Comparison of ENCODE assay signal across 8 cellular contexts in genomic region chr4:185210102-185210981, GRCh38. TPM values are rescaled to one million over a fixed set of nuclear protein-coding genes. Genes with fewer than 3 reads are reported as not detected.
A peak's percentile ranks its signal among the peaks of the same experiment; 100 is the strongest.
DNase-seq lines count a peak whose midpoint lies in the region; ATAC-seq, FAIRE-seq and TF ChIP-seq lines count a peak whose summit lies in the region.

No MANE protein-coding gene starts in this region.

- H3F3A ChIP-seq in PC-3 (ENCODE audit: low read length, unreplicated experiment), result no peaks in the 10 kb centered on the region

- FAIRE-seq in frontal cortex (lab: Jason Lieb, UNC), result no peak

- H3K27ac ChIP-seq in PC-3 (ENCODE audit: low read length) (no peak overlapping the region), upper lobe of left lung (peak overlapping the region; percentile 79 to 94 (median 87))

- H3K4me1 ChIP-seq in PC-3 (ENCODE audit: insufficient read depth, low read length) (peaks cover 13% of the 10 kb centered on the region), neuron (ENCODE audit: insufficient read depth, low read length) (peaks cover 19% of the 10 kb centered on the region), upper lobe of left lung (peaks cover 7 to 14% (median 10%) of the 10 kb centered on the region in 4 donors)

- no peaks in the 10 kb centered on the region for H4K20me1 ChIP-seq in PC-3 (ENCODE audit: low read length)

- no peak for TF ChIP-seq CTCF in PC-3 (conservative IDR thresholded peaks at IDR 0.05; ENCODE audit: low read depth, low read length)
- no peak for TF ChIP-seq CTCF in upper lobe of left lung (IDR thresholded peaks at IDR 0.05)

- 2 to 7% methylated on average over 11 to 49 of the region's 84 CpGs for WGBS in upper lobe of left lung, 2 donors

- H3K4me3 ChIP-seq in PC-3 (ENCODE audit: low read length) (peak overlapping the region; percentile 95), neuron (ENCODE audit: low read length) (peak overlapping the region; percentile 59), upper lobe of left lung (peak overlapping the region; percentile 34 to 89 (median 80))

- DNase-seq in NCI-H2171 treated with DMSO at 0.1 percent for 48 hours (lab: John Stamatoyannopoulos, UW), result peak; percentile 2
- DNase-seq in NCI-H2171 (lab: John Stamatoyannopoulos, UW), result no peak
- peak; percentile 31 for DNase-seq in PC-3
- peak; percentile 52 for DNase-seq in activated naive CD4-positive, alpha-beta T cell treated with Interleukin-2 at 50 U/mL for 16 hours
- peak; percentile 33 to 49 for DNase-seq in frontal cortex (ENCODE audit: low spot score in 2 of 2)
- peak; percentile 22 to 92 for DNase-seq in upper lobe of left lung

- POLR2A ChIA-PET in PC-3 (lab: Charles Lee; ENCODE audit: unreplicated experiment), result interaction anchor here (0.6 kb wide), 1 partner anchor 13 kb away, joined by 9 read pairs; no protein-coding TSS in a partner anchor

- H3K9ac ChIP-seq in PC-3 (ENCODE audit: low read length), result peak overlapping the region; percentile 46; the same call in 1 of the 2 replicates

- ATAC-seq in HG02763 (IDR thresholded peaks at IDR 0.05; ENCODE audit: unreplicated experiment) (peak; percentile 6), PC-3 (peak; percentile 32), upper lobe of left lung (ENCODE audit: low FRiP score in 2 of 2) (peak; percentile 47 to 66)

- TF ChIP-seq EP300 in upper lobe of left lung (IDR thresholded peaks at IDR 0.05), result no peak

- no peaks in the 10 kb centered on the region for H3K36me3 ChIP-seq in PC-3 (ENCODE audit: low read depth, low read length)
- H3K36me3 ChIP-seq in neuron (ENCODE audit: insufficient read depth, low read length), result no peaks in the 10 kb centered on the region
- no peaks in the 10 kb centered on the region for H3K36me3 ChIP-seq in upper lobe of left lung

- H3K4me2 ChIP-seq in PC-3 (ENCODE audit: low read length), result peak overlapping the region; percentile 77

- H3K79me2 ChIP-seq in PC-3 (ENCODE audit: low read length), result peaks cover 40% of the 10 kb centered on the region

- CTCF ChIA-PET in PC-3 (lab: Charles Lee), result no interaction called here

- peak in 2 of 4 donors; percentile 28 to 49 for TF ChIP-seq POLR2A in upper lobe of left lung (IDR thresholded peaks at IDR 0.05)

- intact Hi-C loops in PC-3 (cut with micrococcal nuclease), result loop anchor here (5.0 kb wide), 1 partner anchor 67 kb away; no protein-coding TSS in a partner anchor

- H2AFZ ChIP-seq in PC-3 (ENCODE audit: low read length), result peak overlapping the region; percentile 63; the same call in 1 of the 2 replicates
- H2AFZ ChIP-seq in neuron (ENCODE audit: low read depth, low read length), result peak overlapping the region; percentile 82

- BruUV-seq in PC-3 (replicated peaks; lab: Mats Ljungman, UMichigan), result no TSS peak

- H3K9me3 ChIP-seq in PC-3 (ENCODE audit: low read length) (no peaks in the 10 kb centered on the region), neuron (ENCODE audit: low read length) (no peaks in the 10 kb centered on the region), upper lobe of left lung (no peaks in the 10 kb centered on the region)

- H3K27me3 ChIP-seq in PC-3 (ENCODE audit: low read length) (no peaks in the 10 kb centered on the region), neuron (ENCODE audit: insufficient read depth, low read length) (no peaks in the 10 kb centered on the region), upper lobe of left lung (peaks cover 0 to 3% (median 0%) of the 10 kb centered on the region in 4 donors)

- H3K9me2 ChIP-seq in PC-3 (replicated peaks; ENCODE audit: low read length), result no peaks in the 10 kb centered on the region

RNA-seq across cellular contexts. Expression of gene SNX25, which starts 0.9 kb away (rescaled TPM):
- total RNA-seq in PC-3 (2014; rRNA removed) (8.4 and 9.2 TPM in 2 replicates), frontal cortex (55.4 TPM), upper lobe of left lung (100 to 1,000 TPM in 4 of 6 donors, 10 to 100 TPM in 2; 62.9 to 178 (median 123) TPM)

RNA-seq across cellular contexts. Expression of gene CFAP97, which starts 6.5 kb away (rescaled TPM):
- total RNA-seq in PC-3 (2014; rRNA removed), result 10.5 and 12.4 TPM in 2 replicates
- 62.4 TPM for total RNA-seq in frontal cortex
- 10 to 100 TPM; 12.3 to 42.9 (median 24.0) TPM for total RNA-seq in upper lobe of left lung

Comparison
In these comparisons a context has a peak if more than half of its experiments do, and no peak if none do; other contexts are left out.
1. ATAC-seq: peak in every context shown above with its lines; median percentile 56 in upper lobe of left lung; 32 in PC-3; 6 in HG02763.